ENCODE assay signal across 1 cellular context in the genomic region with DNA sequence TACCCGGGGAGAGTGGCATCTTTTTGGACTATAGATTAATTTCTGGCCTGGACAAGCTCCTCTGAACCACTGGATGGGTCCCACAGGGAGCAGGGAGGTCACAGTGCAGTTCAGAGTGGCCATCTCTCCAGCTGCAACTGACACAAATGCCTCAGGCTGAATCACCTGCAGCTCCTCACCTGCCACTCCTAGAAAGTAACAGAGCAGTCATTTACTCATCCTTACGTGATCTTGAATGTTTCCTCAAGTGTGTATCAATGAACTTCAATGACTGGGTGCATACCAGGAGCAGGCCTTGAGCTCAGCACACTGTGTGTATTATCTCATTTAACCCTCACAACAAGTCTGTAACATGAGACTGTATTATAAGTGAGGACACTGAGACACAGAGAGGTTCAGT.
TF ChIP-seq lines count a peak whose summit lies in the region.

No MANE protein-coding gene starts in this region.

TF ChIP-seq in SK-N-SH treated with all-trans-retinoic acid at 6 μM for 48 hours, 23 proteins besides CTCF, POLR2A, EP300 and RAD21 (continued from another document):
- TF ChIP-seq POU6F1 (CRISPR knock-in tag; IDR thresholded peaks at IDR 0.05; ENCODE audit: borderline replicate concordance, low read depth), result no peak
- TF ChIP-seq ZFP3 (CRISPR knock-in tag; IDR thresholded peaks at IDR 0.05), result no peak
- TF ChIP-seq GLIS3 (CRISPR knock-in tag; IDR thresholded peaks at IDR 0.05), result no peak
- no peak for TF ChIP-seq ARNTL (CRISPR knock-in tag; IDR thresholded peaks at IDR 0.05; ENCODE audit: borderline replicate concordance, low read depth)
- no peak for TF ChIP-seq SNAI2 (CRISPR knock-in tag; IDR thresholded peaks at IDR 0.05)
- TF ChIP-seq, protein P1, sequence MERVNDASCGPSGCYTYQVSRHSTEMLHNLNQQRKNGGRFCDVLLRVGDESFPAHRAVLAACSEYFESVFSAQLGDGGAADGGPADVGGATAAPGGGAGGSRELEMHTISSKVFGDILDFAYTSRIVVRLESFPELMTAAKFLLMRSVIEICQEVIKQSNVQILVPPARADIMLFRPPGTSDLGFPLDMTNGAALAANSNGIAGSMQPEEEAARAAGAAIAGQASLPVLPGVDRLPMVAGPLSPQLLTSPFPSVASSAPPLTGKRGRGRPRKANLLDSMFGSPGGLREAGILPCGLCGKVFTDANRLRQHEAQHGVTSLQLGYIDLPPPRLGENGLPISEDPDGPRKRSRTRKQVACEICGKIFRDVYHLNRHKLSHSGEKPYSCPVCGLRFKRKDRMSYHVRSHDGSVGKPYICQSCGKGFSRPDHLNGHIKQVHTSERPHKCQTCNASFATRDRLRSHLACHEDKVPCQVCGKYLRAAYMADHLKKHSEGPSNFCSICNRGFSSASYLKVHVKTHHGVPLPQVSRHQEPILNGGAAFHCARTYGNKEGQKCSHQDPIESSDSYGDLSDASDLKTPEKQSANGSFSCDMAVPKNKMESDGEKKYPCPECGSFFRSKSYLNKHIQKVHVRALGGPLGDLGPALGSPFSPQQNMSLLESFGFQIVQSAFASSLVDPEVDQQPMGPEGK (CRISPR knock-in tag; IDR thresholded peaks at IDR 0.05; ENCODE audit: borderline replicate concordance), result no peak
- TF ChIP-seq ISL1 (CRISPR knock-in tag; IDR thresholded peaks at IDR 0.05), result no peak
- TF ChIP-seq BACH2 (CRISPR knock-in tag; IDR thresholded peaks at IDR 0.05; ENCODE audit: borderline replicate concordance), result no peak
- TF ChIP-seq OSR1 (CRISPR knock-in tag; IDR thresholded peaks at IDR 0.05), result no peak
- no peak for TF ChIP-seq TOX (CRISPR knock-in tag; IDR thresholded peaks at IDR 0.05; ENCODE audit: borderline replicate concordance)
- TF ChIP-seq CSRNP3 (CRISPR knock-in tag; IDR thresholded peaks at IDR 0.05), result no peak
